ENCODE assay signal across 8 cellular contexts in genomic region chr5:172777381-172778222, GRCh38. TPM values are rescaled to one million over a fixed set of nuclear protein-coding genes. Genes with fewer than 3 reads are reported as not detected.
A peak's percentile ranks its signal among the peaks of the same experiment; 100 is the strongest.
DNase-seq lines count a peak whose midpoint lies in the region; ATAC-seq and TF ChIP-seq lines count a peak whose summit lies in the region.

No MANE protein-coding gene starts in this region.

- no peaks in the 10 kb centered on the region for H3K27me3 Mint-ChIP-seq in IgD-negative memory B cell

- TF ChIP-seq CTCF in WI38 (IDR thresholded peaks at IDR 0.05; ENCODE audit: low read depth, low read length) = no peak
- no peak for TF ChIP-seq CTCF in breast epithelium (IDR thresholded peaks at IDR 0.05)
- TF ChIP-seq CTCF in lung (IDR thresholded peaks at IDR 0.05; ENCODE audit: control extremely low read depth, extremely low read depth) = no peak

- H3K4me3 ChIP-seq in WI38 (ENCODE audit: low read depth, low read length) (peak overlapping the region; percentile 29), breast epithelium (peak overlapping the region in 1 of 3 donors; percentile 1), lung (no peak overlapping the region)

- H3K4me1 ChIP-seq in breast epithelium (no peaks in the 10 kb centered on the region), lung (ENCODE audit: control insufficient read depth in 2 of 2, insufficient read depth in 2 of 2, low read length in 2 of 2) (peaks cover 3 to 21% of the 10 kb centered on the region in 2 donors)

- H3K36me3 Mint-ChIP-seq in IgD-negative memory B cell = peaks cover 2% of the 10 kb centered on the region

- peak overlapping the region; percentile 56 to 75 (median 69) for H3K4me3 Mint-ChIP-seq in IgD-negative memory B cell

- ATAC-seq in GM21526 (IDR thresholded peaks at IDR 0.05; ENCODE audit: low FRiP score, unreplicated experiment) (peak; percentile 83), lung (ENCODE audit: insufficient read depth, low FRiP score) (peak; percentile 70)

- WGBS in lung, 2 donors = 52 to 53% methylated on average over 14 of the region's 14 CpGs

- DNase-seq in EL (peak; percentile 92), breast epithelium (ENCODE audit: low spot score in 2 of 2) (peak; percentile 88 to 92), lung (ENCODE audit: low spot score) (peak; percentile 87), NCI-H1048 (lab: John Stamatoyannopoulos, UW) (no peak)
- peak; percentile 81 for DNase-seq in stimulated activated CD8-positive, alpha-beta memory T cell treated with anti-CD3 and anti-CD28 coated beads, Interleukin-15, amount 100 ng/mL, for 48 hours (ENCODE audit: low read depth in 2 of 2)

- no peaks in the 10 kb centered on the region for H3K9me3 Mint-ChIP-seq in IgD-negative memory B cell

- H3K27ac ChIP-seq in breast epithelium (peak overlapping the region; percentile 91 to 100), lung (ENCODE audit: low read depth in 1 of 2, low read length in 1 of 2) (peak overlapping the region; percentile 65 to 94)

- H3K27me3 ChIP-seq in breast epithelium (no peaks in the 10 kb centered on the region), lung (ENCODE audit: control insufficient read depth, insufficient read depth) (no peaks in the 10 kb centered on the region)

- intact Hi-C loops in breast epithelium (cut with DNase I; ENCODE audit: low total_unique reads) = loop anchor here (10.0 kb wide), 2 partner anchors 87 to 127 kb away; no protein-coding TSS in a partner anchor

- H3K27ac Mint-ChIP-seq in IgD-negative memory B cell = peak overlapping the region; percentile 97 to 100 (median 97)

- TF ChIP-seq POLR2A in breast epithelium (IDR thresholded peaks at IDR 0.05) = no peak

- H3K4me1 Mint-ChIP-seq in IgD-negative memory B cell = peaks cover 16 to 19% (median 18%) of the 10 kb centered on the region in 3 donors

- no peaks in the 10 kb centered on the region for H3K9me3 ChIP-seq in breast epithelium
- peaks cover 0 to 2% of the 10 kb centered on the region in 2 donors for H3K9me3 ChIP-seq in lung (ENCODE audit: control insufficient read depth in 2 of 2, insufficient read depth in 1 of 2, low read length in 1 of 2)

- no peaks in the 10 kb centered on the region for H3K36me3 ChIP-seq in breast epithelium
- no peaks in the 10 kb centered on the region for H3K36me3 ChIP-seq in lung (ENCODE audit: control insufficient read depth in 2 of 2, insufficient read depth in 2 of 2, low read length in 2 of 2)

RNA-seq across cellular contexts. Expression of gene DUSP1, which starts 6.6 kb away (rescaled TPM):
- polyA plus RNA-seq in IgD-negative memory B cell (705 TPM), lung (1,000 to 10,000 TPM in 1 of 2 donors, 100 to 1,000 TPM in 1; 138 to 1,153 TPM)
- total RNA-seq in breast epithelium (1,000 to 10,000 TPM in 2 of 3 donors, 100 to 1,000 TPM in 1; 752 to 1,562 (median 1,015) TPM), lung (100 to 1,000 TPM; 310 to 377 TPM)

RNA-seq across cellular contexts. Expression of gene ERGIC1, which starts 56.4 kb away (rescaled TPM):
- polyA plus RNA-seq in IgD-negative memory B cell (55.8 TPM), lung (100 to 1,000 TPM; 122 to 204 TPM)
- total RNA-seq in breast epithelium (100 to 1,000 TPM in 1 of 3 donors, 10 to 100 TPM in 2; 86.6 to 139 (median 95.2) TPM), lung (100 to 1,000 TPM in 1 of 2 donors, 10 to 100 TPM in 1; 62.2 to 215 TPM)
